In the genomic region with DNA sequence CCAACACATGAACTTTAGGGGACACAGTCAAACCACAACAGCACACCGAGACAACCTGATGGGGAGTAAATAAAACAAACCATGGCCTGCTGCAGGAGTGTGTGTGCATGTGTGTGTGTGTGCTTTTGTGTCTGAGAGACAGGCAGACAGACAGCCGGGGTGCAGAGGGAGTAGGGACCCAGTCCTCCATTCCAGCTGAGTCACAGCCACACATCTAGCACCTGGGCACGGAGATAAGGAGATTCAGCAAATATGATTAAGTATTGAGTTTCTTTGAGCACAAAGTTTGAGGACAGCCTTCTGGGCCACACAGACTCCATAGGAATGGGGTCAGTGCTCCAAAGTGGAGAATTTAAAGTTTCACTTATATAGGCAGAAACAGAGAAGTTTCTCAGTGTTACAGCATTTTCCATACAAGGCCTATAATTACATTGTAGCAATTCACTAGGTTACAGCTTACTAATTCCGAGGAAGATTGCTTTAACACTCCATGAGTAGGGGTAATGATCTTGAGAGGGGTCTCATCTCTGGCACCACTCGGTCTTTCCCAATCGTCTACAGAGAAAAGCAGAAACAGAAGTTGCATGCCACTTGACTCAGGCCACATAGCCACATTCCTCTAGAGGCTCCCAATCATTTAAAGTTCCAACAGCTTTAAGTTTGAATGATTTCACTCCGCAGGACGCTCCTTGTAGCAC, we compare ENCODE assay signal across 32 cellular contexts. TPM values are rescaled to one million over a fixed set of nuclear protein-coding genes. Genes with fewer than 3 reads are reported as not detected.
"Had no signal": no experiment of that assay in that cellular context is flagged by ENCODE, and none has a peak within 500 bp of the region (broad histone marks: within the 10 kb centered on the region; RNA-seq: fewer than 3 reads in every experiment).

No MANE protein-coding gene starts in this region.

- H3K4me3 Mint-ChIP-seq: activated CD4-positive, alpha-beta memory T cell treated with anti-CD3 and anti-CD28 coated beads, Interleukin-2, amount 10 ng/mL, durations not matched to agents 7 days and 5 days; activated CD4-positive, alpha-beta T cell treated with anti-CD3 and anti-CD28 coated beads for 36 hours; activated naive CD4-positive, alpha-beta T cell treated with anti-CD3 and anti-CD28 coated beads, Interleukin-2, amount 10 ng/mL, durations not matched to agents 7 days and 5 days; activated naive CD8-positive, alpha-beta T cell treated with anti-CD3 and anti-CD28 coated beads for 36 hours; activated T-helper 17 cell treated with anti-CD3 and anti-CD28 coated beads, Interleukin-2, amount 50 U/mL, for 72 hours; IgD-negative memory B cell; T-cell had no signal

- ATAC-seq: activated CD4-positive, alpha-beta T cell treated with anti-CD3 and anti-CD28 coated beads for 36 hours; activated T-helper 17 cell treated with anti-CD3 and anti-CD28 coated beads, Interleukin-2, amount 50 U/mL, for 72 hours; Panc1; Right ventricle myocardium inferior; T-cell had no signal

- H3K4me1 Mint-ChIP-seq: activated CD4-positive, alpha-beta memory T cell treated with anti-CD3 and anti-CD28 coated beads, Interleukin-2, amount 10 ng/mL, durations not matched to agents 7 days and 5 days; activated CD4-positive, alpha-beta T cell treated with anti-CD3 and anti-CD28 coated beads for 36 hours; activated naive CD4-positive, alpha-beta T cell treated with anti-CD3 and anti-CD28 coated beads, Interleukin-2, amount 10 ng/mL, durations not matched to agents 7 days and 5 days; activated naive CD8-positive, alpha-beta T cell treated with anti-CD3 and anti-CD28 coated beads for 36 hours; activated T-helper 17 cell treated with anti-CD3 and anti-CD28 coated beads, Interleukin-2, amount 50 U/mL, for 72 hours; T-cell had no signal

- H3K27ac ChIP-seq: KMS-11, SK-N-MC, VCaP had no signal

- H3K27me3 Mint-ChIP-seq: activated CD4-positive, alpha-beta T cell treated with anti-CD3 and anti-CD28 coated beads for 36 hours; activated naive CD8-positive, alpha-beta T cell treated with anti-CD3 and anti-CD28 coated beads for 36 hours had no signal

- H3K4me3 ChIP-seq: MG63, SK-N-MC had no signal

- H3K36me3 ChIP-seq: MG63 had no signal

- H3K9me3 ChIP-seq: MG63 had no signal

- DNase-seq: activated CD4-positive, alpha-beta memory T cell treated with anti-CD3 and anti-CD28 coated beads, Interleukin-2, amount 10 ng/mL, durations not matched to agents 7 days and 5 days; activated CD4-positive, alpha-beta T cell treated with anti-CD3 and anti-CD28 coated beads for 36 hours; activated CD4-positive, alpha-beta T cell treated with anti-CD3 and anti-CD28 coated beads, Interleukin-2, amount 50 U/mL, for 1 hour; activated CD4-positive, CD25-positive, alpha-beta regulatory T cell; activated gamma-delta T cell; activated naive CD4-positive, alpha-beta T cell treated with anti-CD3 and anti-CD28 coated beads, Interleukin-2, amount 10 ng/mL, durations not matched to agents 7 days and 5 days; activated naive CD8-positive, alpha-beta T cell treated with anti-CD3 and anti-CD28 coated beads for 36 hours; activated T-cell treated with anti-CD3 and anti-CD28 coated beads for 4 hours; activated T-cell treated with anti-CD3 and anti-CD28 coated beads, Interleukin-2, amount 50 U/mL, for 48 hours; caudate nucleus; MG63; NCI-H1092; NCI-H1417; NCI-H2029; NCI-H345; NCI-H510A; NCI-H526 treated with DMSO at 0.1 percent for 48 hours; NCI-H82; RPMI8226; T-cell; T-helper 2 cell; T1000 had no signal

- H3K27ac Mint-ChIP-seq: activated CD4-positive, alpha-beta memory T cell treated with anti-CD3 and anti-CD28 coated beads, Interleukin-2, amount 10 ng/mL, durations not matched to agents 7 days and 5 days; activated CD4-positive, alpha-beta T cell treated with anti-CD3 and anti-CD28 coated beads for 36 hours; activated naive CD4-positive, alpha-beta T cell treated with anti-CD3 and anti-CD28 coated beads, Interleukin-2, amount 10 ng/mL, durations not matched to agents 7 days and 5 days; activated naive CD8-positive, alpha-beta T cell treated with anti-CD3 and anti-CD28 coated beads for 36 hours; activated T-helper 17 cell treated with anti-CD3 and anti-CD28 coated beads, Interleukin-2, amount 50 U/mL, for 72 hours; IgD-negative memory B cell; T-cell had no signal

- H3K27me3 ChIP-seq: MG63 had no signal

- H3K36me3 Mint-ChIP-seq: activated naive CD4-positive, alpha-beta T cell treated with anti-CD3 and anti-CD28 coated beads, Interleukin-2, amount 10 ng/mL, durations not matched to agents 7 days and 5 days; activated naive CD8-positive, alpha-beta T cell treated with anti-CD3 and anti-CD28 coated beads for 36 hours; IgD-negative memory B cell; T-cell had no signal

- H3K9me3 Mint-ChIP-seq: activated CD4-positive, alpha-beta memory T cell treated with anti-CD3 and anti-CD28 coated beads, Interleukin-2, amount 10 ng/mL, durations not matched to agents 7 days and 5 days; activated naive CD4-positive, alpha-beta T cell treated with anti-CD3 and anti-CD28 coated beads, Interleukin-2, amount 10 ng/mL, durations not matched to agents 7 days and 5 days; activated naive CD8-positive, alpha-beta T cell treated with anti-CD3 and anti-CD28 coated beads for 36 hours; activated T-helper 17 cell treated with anti-CD3 and anti-CD28 coated beads, Interleukin-2, amount 50 U/mL, for 72 hours; IgD-negative memory B cell; T-cell had no signal

RNA-seq across cellular contexts. Expression of a gene that starts 30.8 kb away (rescaled TPM):
- total RNA-seq: activated CD4-positive, alpha-beta memory T cell treated with anti-CD3 and anti-CD28 coated beads, Interleukin-2, amount 10 ng/mL, durations not matched to agents 7 days and 5 days; activated CD4-positive, alpha-beta T cell treated with anti-CD3 and anti-CD28 coated beads for 36 hours; activated CD8-positive, alpha-beta memory T cell treated with anti-CD3 and anti-CD28 coated beads for 36 hours; activated naive CD8-positive, alpha-beta T cell treated with anti-CD3 and anti-CD28 coated beads for 36 hours; activated T-helper 17 cell treated with anti-CD3 and anti-CD28 coated beads, Interleukin-2, amount 50 U/mL, for 72 hours; OCI-LY7; Right ventricle myocardium inferior; T-cell had no signal
- polyA plus RNA-seq: adipose tissue, IgD-negative memory B cell had no signal

RNA-seq across cellular contexts. Expression of a gene that starts 48.5 kb away (rescaled TPM):
- total RNA-seq: activated CD4-positive, alpha-beta memory T cell treated with anti-CD3 and anti-CD28 coated beads, Interleukin-2, amount 10 ng/mL, durations not matched to agents 7 days and 5 days; activated CD8-positive, alpha-beta memory T cell treated with anti-CD3 and anti-CD28 coated beads for 36 hours; activated naive CD8-positive, alpha-beta T cell treated with anti-CD3 and anti-CD28 coated beads for 36 hours; activated T-helper 17 cell treated with anti-CD3 and anti-CD28 coated beads, Interleukin-2, amount 50 U/mL, for 72 hours; OCI-LY7 had no signal
- polyA plus RNA-seq: IgD-negative memory B cell had no signal

RNA-seq across cellular contexts. Expression of a gene that starts 55.0 kb away (rescaled TPM):
- total RNA-seq: activated CD4-positive, alpha-beta memory T cell treated with anti-CD3 and anti-CD28 coated beads, Interleukin-2, amount 10 ng/mL, durations not matched to agents 7 days and 5 days; activated CD8-positive, alpha-beta memory T cell treated with anti-CD3 and anti-CD28 coated beads for 36 hours; OCI-LY7 had no signal
- polyA plus RNA-seq: IgD-negative memory B cell had no signal
